11 cellular contexts compared by ENCODE assay signal in the genomic region with DNA sequence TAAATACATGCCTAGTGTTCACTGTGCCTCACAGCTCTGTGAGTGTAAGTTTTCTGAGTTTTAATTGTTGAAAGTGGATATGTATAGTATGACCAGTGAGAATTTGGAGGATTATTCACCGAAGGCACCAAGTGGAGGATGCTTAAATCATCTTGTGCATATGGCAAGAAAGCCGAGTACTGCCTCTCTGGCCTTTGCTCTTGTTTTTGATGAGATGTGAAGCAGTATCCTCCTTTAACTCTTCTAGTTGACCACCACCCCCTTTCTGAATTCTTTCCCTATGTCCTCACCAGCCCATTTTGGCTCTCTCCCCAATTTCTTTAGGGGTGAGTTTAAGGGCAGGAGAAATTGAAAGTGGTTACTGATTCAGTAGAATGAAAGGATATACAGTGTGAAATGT.
A peak's percentile ranks its signal among the peaks of the same experiment; 100 is the strongest.
DNase-seq lines count a peak whose midpoint lies in the region; ATAC-seq and TF ChIP-seq lines count a peak whose summit lies in the region.
"Had no signal": no experiment of that assay in that cellular context is flagged by ENCODE, and none has a peak within 500 bp of the region (broad histone marks: within the 10 kb centered on the region; RNA-seq: fewer than 3 reads in every experiment).

No MANE protein-coding gene starts in this region.

- H3K27ac ChIP-seq in RWPE2 (ENCODE audit: poor library complexity, severe bottlenecking) (peak overlapping the region; percentile 82), gastrocnemius medialis (peak overlapping the region in 3 of 4 donors; percentile 27 to 58 (median 32))

- TF ChIP-seq POLR2A in gastrocnemius medialis (IDR thresholded peaks at IDR 0.05), result no peak

- intact Hi-C loops in gastrocnemius medialis (cut with DNase I; ENCODE audit: low total_unique reads), result loop anchor here (10.0 kb wide), 1 partner anchor 115 kb away; no protein-coding TSS in a partner anchor

- H3K36me3 ChIP-seq in BJ (ENCODE audit: control insufficient read depth, insufficient read depth, low read length) (no peaks in the 10 kb centered on the region; the same call in 1 of the 2 replicates), RWPE2 (ENCODE audit: low read depth) (no peaks in the 10 kb centered on the region), gastrocnemius medialis (peaks cover 0 to 41% of the 10 kb centered on the region in 2 donors)

- TF ChIP-seq CTCF in BJ (IDR thresholded peaks at IDR 0.05; ENCODE audit: insufficient read depth, low read depth, low read length) (no peak), RWPE2 (IDR thresholded peaks at IDR 0.05; ENCODE audit: poor library complexity, severe bottlenecking) (no peak), gastrocnemius medialis (IDR thresholded peaks at IDR 0.05 in 4 of 5, conservative IDR thresholded peaks at IDR 0.05 in 1 of 5) (no peak)

- ATAC-seq in RWPE2 (ENCODE audit: low read depth), result 0 out of 3 replicates have a peak, but pooled peaks have one; percentile 17
- ATAC-seq in gastrocnemius medialis, result no peak
- no peak for ATAC-seq in GM19463 (IDR thresholded peaks at IDR 0.05; ENCODE audit: unreplicated experiment)
- no peak for ATAC-seq in left lobe of liver
- ATAC-seq: activated naive CD8-positive, alpha-beta T cell treated with anti-CD3 and anti-CD28 coated beads, Interleukin-2, amount 50 U/mL, for 24 hours had no signal

- POLR2A ChIA-PET in BJ (lab: Charles Lee), result no interaction called here

- in situ Hi-C loops in gastrocnemius medialis (cut with MboI; ENCODE audit: low sequenced_read_pairs in 4 of 4), result loop anchor here in 2 of 4 donors (25.0 kb wide), 1 partner anchor 243 kb away; the partner anchor contains the start of genes PPP1R12B (in 2 of the 2) and UBE2T (in 2 of the 2)

- H3K4me1 ChIP-seq in RWPE2 (ENCODE audit: insufficient read depth, poor library complexity, severe bottlenecking) (peaks cover 31% of the 10 kb centered on the region), gastrocnemius medialis (peaks cover 51 to 54% of the 10 kb centered on the region in 2 donors)
- H3K4me1 ChIP-seq: Caco-2 had no signal

- H3K9me3 ChIP-seq in RWPE2 (ENCODE audit: severe bottlenecking), result no peaks in the 10 kb centered on the region
- H3K9me3 ChIP-seq in gastrocnemius medialis, result no peaks in the 10 kb centered on the region
- H3K9me3 ChIP-seq: Caco-2 had no signal

- DNase-seq in BJ (ENCODE audit: low read depth) (peak; percentile 79), RWPE2 (ENCODE audit: low spot score) (no peak), fibroblast of the conjunctiva (ENCODE audit: low read depth) (peak; percentile 83), gastrocnemius medialis (no peak), anterior cingulate cortex (lab: John Stamatoyannopoulos, UW) (no peak), left lobe of liver (ENCODE audit: low spot score) (no peak), NCI-H128 (lab: John Stamatoyannopoulos, UW; ENCODE audit: unreplicated experiment) (no peak)
- DNase-seq: activated CD8-positive, alpha-beta memory T cell treated with anti-CD3 and anti-CD28 coated beads for 24 hours; activated naive CD8-positive, alpha-beta T cell treated with anti-CD3 and anti-CD28 coated beads, Interleukin-2, amount 50 U/mL, for 24 hours; Caco-2 had no signal

- CTCF ChIA-PET in BJ (lab: Yijun Ruan, JAX), result interaction anchor here (2.2 kb wide), 1 partner anchor 11 kb away, joined by 9 read pairs; no protein-coding TSS in a partner anchor

- H3K4me3 ChIP-seq in BJ (ENCODE audit: low read depth, low read length) (no peak overlapping the region), RWPE2 (ENCODE audit: severe bottlenecking) (no peak overlapping the region), gastrocnemius medialis (no peak overlapping the region)

- H3K27me3 ChIP-seq in BJ (ENCODE audit: control insufficient read depth, insufficient read depth, low read length), result no peaks in the 10 kb centered on the region
- H3K27me3 ChIP-seq in RWPE2 (ENCODE audit: insufficient read depth, poor library complexity, severe bottlenecking), result no peaks in the 10 kb centered on the region
- H3K27me3 ChIP-seq in gastrocnemius medialis, result no peaks in the 10 kb centered on the region

Comparison
In these comparisons a context has a peak if more than half of its experiments do, and no peak if none do; other contexts are left out.
1. DNase-seq: peak in BJ (single experiment) and fibroblast of the conjunctiva (single experiment); none in RWPE2 (single experiment), gastrocnemius medialis (0 of 2), anterior cingulate cortex (0 of 58), left lobe of liver (single experiment) and NCI-H128 (single experiment).